In genomic region chr3:175431396-175431795, GRCh38 we compare ENCODE assay signal across 2 cellular contexts.
TF ChIP-seq lines count a peak whose summit lies in the region.

No MANE protein-coding gene starts in this region.

TF ChIP-seq in liver, 16 proteins besides CTCF, POLR2A, EP300 and RAD21 (continued from another document):
- TF ChIP-seq REST (IDR thresholded peaks at IDR 0.05) (no peak), HNF4G (IDR thresholded peaks at IDR 0.05) (peak; percentile 90), EGR1 (IDR thresholded peaks at IDR 0.05; ENCODE audit: low read depth in 2 of 2) (no peak), JUND (IDR thresholded peaks at IDR 0.05) (peak in 1 of 2 donors; percentile 35), ATF3 (IDR thresholded peaks at IDR 0.05) (no peak), NR2F2 (IDR thresholded peaks at IDR 0.05) (no peak), TAF1 (conservative IDR thresholded peaks at IDR 0.05) (no peak), GABPA (IDR thresholded peaks at IDR 0.05 in 1 of 2, conservative IDR thresholded peaks at IDR 0.05 in 1 of 2) (peak in 1 of 2 donors; percentile 9), ZBTB33 (IDR thresholded peaks at IDR 0.05) (no peak), RXRA (IDR thresholded peaks at IDR 0.05) (peak; percentile 49 to 52), YY1 (IDR thresholded peaks at IDR 0.05) (peak; percentile 54)

TF ChIP-seq in HepG2, 621 proteins besides CTCF, POLR2A, EP300 and RAD21 (continued from another document):
- no peak for TF ChIP-seq PREB (CRISPR knock-in tag; IDR thresholded peaks at IDR 0.05)
- no peak for TF ChIP-seq ZNF136 (CRISPR knock-in tag; IDR thresholded peaks at IDR 0.05; ENCODE audit: low read depth)
- TF ChIP-seq CCAR2 (optimal IDR thresholded peaks at IDR 0.05; ENCODE audit: low read depth, low read length) = no peak
- TF ChIP-seq ZHX2 (IDR thresholded peaks at IDR 0.05; ENCODE audit: low read depth) = no peak
- TF ChIP-seq ZHX2 (CRISPR knock-in tag; IDR thresholded peaks at IDR 0.05; ENCODE audit: borderline replicate concordance) = no peak
- no peak for TF ChIP-seq SRSF1 (optimal IDR thresholded peaks at IDR 0.05; ENCODE audit: low read depth, low read length)
- no peak for TF ChIP-seq KDM2A (CRISPR knock-in tag; IDR thresholded peaks at IDR 0.05; ENCODE audit: borderline replicate concordance, low read depth)
- TF ChIP-seq ZNF75D (CRISPR knock-in tag; IDR thresholded peaks at IDR 0.05; ENCODE audit: borderline replicate concordance) = no peak
- TF ChIP-seq CENPT (CRISPR knock-in tag; IDR thresholded peaks at IDR 0.05; ENCODE audit: low read depth) = no peak
- no peak for TF ChIP-seq ZNF350 (CRISPR knock-in tag; IDR thresholded peaks at IDR 0.05; ENCODE audit: borderline replicate concordance, low read depth)
- TF ChIP-seq SNAPC5 (CRISPR knock-in tag; IDR thresholded peaks at IDR 0.05; ENCODE audit: borderline replicate concordance) = no peak
- no peak for TF ChIP-seq ZBTB44 (CRISPR knock-in tag; IDR thresholded peaks at IDR 0.05)
- no peak for TF ChIP-seq ZBTB43 (CRISPR knock-in tag; conservative IDR thresholded peaks at IDR 0.05)
- no peak for TF ChIP-seq HNF4A (CRISPR knock-in tag; IDR thresholded peaks at IDR 0.05)
- TF ChIP-seq HOXA3 (CRISPR knock-in tag; IDR thresholded peaks at IDR 0.05) = no peak
- no peak for TF ChIP-seq KLF6 (CRISPR knock-in tag; IDR thresholded peaks at IDR 0.05)
- no peak for TF ChIP-seq KMT2A (CRISPR knock-in tag; IDR thresholded peaks at IDR 0.05)
- TF ChIP-seq NBN (conservative IDR thresholded peaks at IDR 0.05) = no peak
- TF ChIP-seq ZNF256 (CRISPR knock-in tag; conservative IDR thresholded peaks at IDR 0.05) = no peak
